Comparison of ENCODE assay signal across 6 cellular contexts in the genomic region with DNA sequence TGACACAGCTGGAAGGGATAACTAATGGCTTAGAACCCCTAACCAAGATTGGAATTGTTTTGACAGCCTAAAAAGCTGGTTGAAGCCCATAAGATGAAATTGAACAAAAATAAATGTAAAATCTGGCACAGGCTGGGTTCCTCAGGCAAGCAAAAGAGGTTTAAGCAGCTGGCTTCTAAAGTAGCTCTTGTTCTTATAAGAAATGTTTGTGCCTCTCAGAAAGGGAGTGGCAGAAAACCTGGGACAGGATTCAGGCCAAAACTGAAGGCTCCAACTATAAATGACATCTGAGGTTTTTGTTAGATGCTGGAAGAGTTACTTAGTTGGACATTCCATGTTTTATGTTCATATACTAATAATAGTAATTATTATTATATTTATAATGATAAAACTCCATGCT.
"Had no signal": no experiment of that assay in that cellular context is flagged by ENCODE, and none has a peak within 500 bp of the region (broad histone marks: within the 10 kb centered on the region; RNA-seq: fewer than 3 reads in every experiment).

No MANE protein-coding gene starts in this region.

- ATAC-seq: GM23338, K562 had no signal

- DNase-seq: H9, HCEC 1CT, IMR-90, KG1 had no signal

- H3K4me3 ChIP-seq: GM23338, K562 had no signal
